16 cellular contexts compared by ENCODE assay signal in the genomic region with DNA sequence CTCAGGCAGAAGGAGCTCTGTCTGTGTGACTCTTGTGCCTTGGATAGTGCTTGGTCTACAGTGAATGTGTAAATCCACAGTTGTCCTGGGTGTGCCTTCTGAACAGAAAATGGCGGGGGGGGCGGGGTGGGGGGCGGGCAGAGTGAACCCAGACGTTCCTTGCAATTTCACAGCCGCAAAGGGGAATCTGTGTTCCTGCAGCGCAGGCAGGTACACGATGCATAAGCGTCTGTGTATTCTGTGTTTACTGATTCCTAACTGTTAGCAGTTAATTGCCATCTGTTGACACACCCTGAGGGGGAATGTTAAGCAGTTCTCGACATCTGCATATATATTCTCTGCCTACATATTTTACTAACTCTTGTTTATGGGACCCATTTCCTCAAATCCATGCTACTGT.
A peak's percentile ranks its signal among the peaks of the same experiment; 100 is the strongest.
DNase-seq lines count a peak whose midpoint lies in the region; ATAC-seq and TF ChIP-seq lines count a peak whose summit lies in the region.
"Had no signal": no experiment of that assay in that cellular context is flagged by ENCODE, and none has a peak within 500 bp of the region (broad histone marks: within the 10 kb centered on the region; RNA-seq: fewer than 3 reads in every experiment).

No MANE protein-coding gene starts in this region.

- H2AFZ ChIP-seq in neural progenitor cell (replicated peaks): no peak overlapping the region
- H2AFZ ChIP-seq: parathyroid adenoma had no signal

- H3K4me3 ChIP-seq in ascending aorta: no peak overlapping the region
- no peak overlapping the region for H3K4me3 ChIP-seq in neural progenitor cell
- no peak overlapping the region for H3K4me3 ChIP-seq in gastroesophageal sphincter

- no peak overlapping the region for H3K4me2 ChIP-seq in neural progenitor cell

- TF ChIP-seq POLR2A in gastroesophageal sphincter (IDR thresholded peaks at IDR 0.05): no peak

- TF ChIP-seq CTCF in ascending aorta (IDR thresholded peaks at IDR 0.05) (no peak), neural progenitor cell (IDR thresholded peaks at IDR 0.05) (no peak), gastroesophageal sphincter (IDR thresholded peaks at IDR 0.05) (no peak)

- no peak overlapping the region for H3K4me3 Mint-ChIP-seq in neural progenitor cell
- H3K4me3 Mint-ChIP-seq: activated CD4-positive, alpha-beta T cell treated with anti-CD3 and anti-CD28 coated beads, Interleukin-2, amount 10 ng/mL, durations not matched to agents 24 days and 14 days had no signal

- ATAC-seq in gastroesophageal sphincter: no peak

- peak overlapping the region; percentile 91 to 94 for H3K27ac ChIP-seq in ascending aorta
- H3K27ac ChIP-seq in neural progenitor cell: no peak overlapping the region
- no peak overlapping the region for H3K27ac ChIP-seq in gastroesophageal sphincter
- H3K27ac ChIP-seq: parathyroid adenoma had no signal

- H3K4me1 Mint-ChIP-seq in neural progenitor cell: peaks cover 60% of the 10 kb centered on the region

- H3K27ac Mint-ChIP-seq in neural progenitor cell: peak overlapping the region; percentile 96
- H3K27ac Mint-ChIP-seq: activated CD4-positive, alpha-beta T cell treated with anti-CD3 and anti-CD28 coated beads, Interleukin-2, amount 10 ng/mL, durations not matched to agents 24 days and 14 days had no signal

- H3K36me3 ChIP-seq in ascending aorta: no peaks in the 10 kb centered on the region
- no peaks in the 10 kb centered on the region for H3K36me3 ChIP-seq in neural progenitor cell
- H3K36me3 ChIP-seq in gastroesophageal sphincter: no peaks in the 10 kb centered on the region

- H3K79me2 ChIP-seq in neural progenitor cell (ENCODE audit: low read depth): no peaks in the 10 kb centered on the region
- H3K79me2 ChIP-seq: parathyroid adenoma had no signal

- H3K9ac ChIP-seq in neural progenitor cell: no peak overlapping the region
- H3K9ac ChIP-seq: parathyroid adenoma had no signal

- H3K27me3 ChIP-seq in ascending aorta: no peaks in the 10 kb centered on the region
- H3K27me3 ChIP-seq in neural progenitor cell: no peaks in the 10 kb centered on the region
- no peaks in the 10 kb centered on the region for H3K27me3 ChIP-seq in gastroesophageal sphincter

- H3K27me3 Mint-ChIP-seq in neural progenitor cell (ENCODE audit: insufficient read depth, low read depth): peaks cover 3% of the 10 kb centered on the region

- DNase-seq in NCI-H2081 (lab: John Stamatoyannopoulos, UW) (peak; percentile 64 to 84), NCI-H2081 treated with DMSO at 0.1 percent for 48 hours (lab: John Stamatoyannopoulos, UW) (no peak), NCI-H2171 treated with DMSO at 0.1 percent for 48 hours (lab: John Stamatoyannopoulos, UW) (peak; percentile 82), ascending aorta (ENCODE audit: low spot score in 2 of 2) (no peak), neural progenitor cell (ENCODE audit: low spot score) (no peak), H4 (ENCODE audit: low spot score) (no peak), middle frontal gyrus (ENCODE audit: extremely low spot score, low spot score) (no peak)
- DNase-seq: activated CD4-positive, alpha-beta T cell treated with anti-CD3 and anti-CD28 coated beads, Interleukin-2, amount 10 ng/mL, durations not matched to agents 24 days and 14 days; activated T-cell treated with anti-CD3 and anti-CD28 coated beads, Interleukin-2, amount 50 U/mL, for 48 hours; amygdala; HCEC 1CT; midbrain; stimulated activated CD4-positive, alpha-beta T cell treated with anti-CD3 and anti-CD28 coated beads, Interleukin-12 subunit alpha, Interleukin-12 subunit beta, amount 100 ng/mL, for 4 hours; T-helper 2 cell had no signal

- H3K4me1 ChIP-seq in ascending aorta: peaks cover 3 to 21% of the 10 kb centered on the region in 2 donors
- H3K4me1 ChIP-seq in neural progenitor cell: peaks cover 24% of the 10 kb centered on the region
- peaks cover 0 to 23% (median 6%) of the 10 kb centered on the region in 3 donors for H3K4me1 ChIP-seq in gastroesophageal sphincter

- 73 to 82% methylated on average over 4 to 7 of the region's 9 CpGs for WGBS in gastroesophageal sphincter (ENCODE audit: low coverage in 1 of 2), 2 donors

- H3K9me3 Mint-ChIP-seq in neural progenitor cell: no peaks in the 10 kb centered on the region
- H3K9me3 Mint-ChIP-seq: activated CD4-positive, alpha-beta T cell treated with anti-CD3 and anti-CD28 coated beads, Interleukin-2, amount 10 ng/mL, durations not matched to agents 24 days and 14 days had no signal

- intact Hi-C loops in ascending aorta (cut with DNase I): no loop called here

- H3K9me3 ChIP-seq in ascending aorta: no peaks in the 10 kb centered on the region
- H3K9me3 ChIP-seq in neural progenitor cell (ENCODE audit: low read depth): no peaks in the 10 kb centered on the region
- H3K9me3 ChIP-seq in gastroesophageal sphincter: no peaks in the 10 kb centered on the region

- no peaks in the 10 kb centered on the region for H4K20me1 ChIP-seq in neural progenitor cell (ENCODE audit: low read depth)

- H3F3A ChIP-seq in neural progenitor cell (ENCODE audit: low read depth): no peaks in the 10 kb centered on the region

- no peak for TF ChIP-seq EP300 in gastroesophageal sphincter (IDR thresholded peaks at IDR 0.05)

- no peaks in the 10 kb centered on the region for H3K36me3 Mint-ChIP-seq in neural progenitor cell

Comparison
In these comparisons a context has a peak if more than half of its experiments do, and no peak if none do; other contexts are left out.
1. DNase-seq: peak in NCI-H2081 (2 of 2) and NCI-H2171 treated with DMSO at 0.1 percent for 48 hours (single experiment); none in NCI-H2081 treated with DMSO at 0.1 percent for 48 hours (single experiment), ascending aorta (0 of 2), neural progenitor cell (single experiment), H4 (single experiment) and middle frontal gyrus (single experiment).
2. H3K27ac ChIP-seq: peak in ascending aorta (2 of 2); none in neural progenitor cell (single experiment) and gastroesophageal sphincter (0 of 4).